Comparison of ENCODE assay signal across 1 cellular context in the genomic region with DNA sequence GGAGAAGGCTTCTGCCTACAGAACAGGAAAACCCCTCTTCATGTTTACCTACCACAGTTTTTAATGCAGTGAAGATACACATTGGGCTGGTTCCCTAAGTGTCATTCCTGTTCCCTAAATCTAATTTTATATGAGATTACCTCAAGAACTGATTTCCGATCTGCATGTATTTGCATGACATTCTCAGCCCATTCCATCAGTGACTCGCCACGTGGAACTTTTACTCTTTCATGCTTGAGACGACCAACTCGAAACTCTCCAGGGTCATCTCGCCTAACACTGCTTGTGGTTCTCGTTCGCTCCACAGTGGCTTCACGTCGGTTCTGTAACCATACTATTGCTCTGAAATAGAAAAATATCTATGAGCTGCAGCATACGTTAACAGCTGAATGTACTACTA.
TF ChIP-seq lines count a peak whose summit lies in the region.

No MANE protein-coding gene starts in this region.

TF ChIP-seq in HepG2, 621 proteins besides CTCF, POLR2A, EP300 and RAD21 (continued from another document):
- TF ChIP-seq, protein P1, sequence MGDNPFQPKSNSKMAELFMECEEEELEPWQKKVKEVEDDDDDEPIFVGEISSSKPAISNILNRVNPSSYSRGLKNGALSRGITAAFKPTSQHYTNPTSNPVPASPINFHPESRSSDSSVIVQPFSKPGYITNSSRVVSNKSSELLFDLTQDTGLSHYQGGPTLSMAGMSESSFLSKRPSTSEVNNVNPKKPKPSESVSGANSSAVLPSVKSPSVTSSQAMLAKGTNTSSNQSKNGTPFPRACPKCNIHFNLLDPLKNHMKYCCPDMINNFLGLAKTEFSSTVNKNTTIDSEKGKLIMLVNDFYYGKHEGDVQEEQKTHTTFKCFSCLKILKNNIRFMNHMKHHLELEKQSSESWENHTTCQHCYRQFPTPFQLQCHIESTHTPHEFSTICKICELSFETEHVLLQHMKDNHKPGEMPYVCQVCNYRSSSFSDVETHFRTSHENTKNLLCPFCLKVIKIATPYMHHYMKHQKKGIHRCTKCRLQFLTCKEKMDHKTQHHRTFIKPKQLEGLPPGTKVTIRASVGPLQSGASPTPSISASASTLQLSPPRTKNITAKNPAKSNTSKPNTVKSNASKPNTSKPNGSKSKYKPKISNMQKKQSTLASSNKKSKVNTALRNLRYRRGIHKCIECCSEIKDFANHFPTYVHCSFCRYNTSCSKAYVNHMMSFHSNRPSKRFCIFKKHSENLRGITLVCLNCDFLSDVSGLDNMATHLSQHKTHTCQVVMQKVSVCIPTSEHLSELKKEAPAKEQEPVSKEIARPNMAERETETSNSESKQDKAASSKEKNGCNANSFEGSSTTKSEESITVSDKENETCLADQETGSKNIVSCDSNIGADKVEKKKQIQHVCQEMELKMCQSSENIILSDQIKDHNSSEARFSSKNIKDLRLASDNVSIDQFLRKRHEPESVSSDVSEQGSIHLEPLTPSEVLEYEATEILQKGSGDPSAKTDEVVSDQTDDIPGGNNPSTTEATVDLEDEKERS (CRISPR knock-in tag; IDR thresholded peaks at IDR 0.05) = no peak
